Comparison of ENCODE assay signal across 2 cellular contexts in genomic region chr1:113821916-113822315, GRCh38.
TF ChIP-seq lines count a peak whose summit lies in the region.

No MANE protein-coding gene starts in this region.

TF ChIP-seq in GM23338, 12 proteins besides CTCF, POLR2A, EP300 and RAD21:
- no peak for TF ChIP-seq ZNF331 (CRISPR knock-in tag; IDR thresholded peaks at IDR 0.05; ENCODE audit: low read depth)
- TF ChIP-seq NANOG (IDR thresholded peaks at IDR 0.05; ENCODE audit: borderline replicate concordance): no peak
- no peak for TF ChIP-seq JUNB (IDR thresholded peaks at IDR 0.05; ENCODE audit: unreplicated experiment)
- no peak for TF ChIP-seq EZH2 (IDR thresholded peaks at IDR 0.05; ENCODE audit: low read depth, unreplicated experiment)
- no peak for TF ChIP-seq ETS1 (IDR thresholded peaks at IDR 0.05)
TF ChIP-seq in GM23338: peak in this region for 0.

TF ChIP-seq in K562, 482 proteins besides CTCF, POLR2A, EP300 and RAD21:
- TF ChIP-seq C11orf30 (IDR thresholded peaks at IDR 0.05; ENCODE audit: low read depth) (peak; percentile 46; the same call in 1 of the 2 replicates), SLC30A9 (CRISPR knock-in tag; IDR thresholded peaks at IDR 0.05) (no peak), IRF1 (CRISPR knock-in tag; IDR thresholded peaks at IDR 0.05; ENCODE audit: borderline replicate concordance) (no peak), ZNF316 (IDR thresholded peaks at IDR 0.05) (peak; percentile 71), MAFF (IDR thresholded peaks at IDR 0.05; ENCODE audit: low read length) (peak; percentile 61), MAFK (IDR thresholded peaks at IDR 0.05; ENCODE audit: low read length) (0 out of 2 replicates have a peak, but pooled peaks have one; percentile 40), KLF1 (tag; IDR thresholded peaks at IDR 0.05) (no peak), GMEB1 (CRISPR knock-in tag; IDR thresholded peaks at IDR 0.05) (no peak), ZKSCAN1 (IDR thresholded peaks at IDR 0.05; ENCODE audit: low read depth, low read length) (no peak), CBFB (CRISPR knock-in tag; IDR thresholded peaks at IDR 0.05) (no peak), ETS1 (conservative IDR thresholded peaks at IDR 0.05; ENCODE audit: control insufficient read depth, low read depth, low read length) (no peak), ZSCAN29 (IDR thresholded peaks at IDR 0.05) (no peak), U2AF1 (optimal IDR thresholded peaks at IDR 0.05; ENCODE audit: low read depth, low read length) (no peak), CCAR2 (IDR thresholded peaks at IDR 0.05; ENCODE audit: low read depth, low read length) (no peak), E2F3 (CRISPR knock-in tag; IDR thresholded peaks at IDR 0.05) (no peak), ZNF23 (CRISPR knock-in tag; IDR thresholded peaks at IDR 0.05) (no peak), ZNF277 (CRISPR knock-in tag; IDR thresholded peaks at IDR 0.05; ENCODE audit: borderline replicate concordance) (no peak), ZNF408 (CRISPR knock-in tag; IDR thresholded peaks at IDR 0.05; ENCODE audit: low read depth) (no peak), ZNF511 (CRISPR knock-in tag; IDR thresholded peaks at IDR 0.05) (no peak), CXXC5 (CRISPR knock-in tag; IDR thresholded peaks at IDR 0.05) (no peak), POLR2H (tag; IDR thresholded peaks at IDR 0.05; ENCODE audit: low read depth) (no peak), ETV6 (IDR thresholded peaks at IDR 0.05; ENCODE audit: borderline replicate concordance in 1 of 2, low read depth in 2 of 2, low read length in 1 of 2) (no peak), ETV6 (CRISPR knock-in tag; IDR thresholded peaks at IDR 0.05; ENCODE audit: borderline replicate concordance) (no peak), MTA2 (IDR thresholded peaks at IDR 0.05; ENCODE audit: low read depth) (no peak), ZBTB43 (CRISPR knock-in tag; IDR thresholded peaks at IDR 0.05) (no peak), ZNF274 (IDR thresholded peaks at IDR 0.05; ENCODE audit: borderline replicate concordance, low read depth, low read length) (no peak), GABPB1 (CRISPR knock-in tag; IDR thresholded peaks at IDR 0.05) (no peak)
